11 cellular contexts compared by ENCODE assay signal in the genomic region with DNA sequence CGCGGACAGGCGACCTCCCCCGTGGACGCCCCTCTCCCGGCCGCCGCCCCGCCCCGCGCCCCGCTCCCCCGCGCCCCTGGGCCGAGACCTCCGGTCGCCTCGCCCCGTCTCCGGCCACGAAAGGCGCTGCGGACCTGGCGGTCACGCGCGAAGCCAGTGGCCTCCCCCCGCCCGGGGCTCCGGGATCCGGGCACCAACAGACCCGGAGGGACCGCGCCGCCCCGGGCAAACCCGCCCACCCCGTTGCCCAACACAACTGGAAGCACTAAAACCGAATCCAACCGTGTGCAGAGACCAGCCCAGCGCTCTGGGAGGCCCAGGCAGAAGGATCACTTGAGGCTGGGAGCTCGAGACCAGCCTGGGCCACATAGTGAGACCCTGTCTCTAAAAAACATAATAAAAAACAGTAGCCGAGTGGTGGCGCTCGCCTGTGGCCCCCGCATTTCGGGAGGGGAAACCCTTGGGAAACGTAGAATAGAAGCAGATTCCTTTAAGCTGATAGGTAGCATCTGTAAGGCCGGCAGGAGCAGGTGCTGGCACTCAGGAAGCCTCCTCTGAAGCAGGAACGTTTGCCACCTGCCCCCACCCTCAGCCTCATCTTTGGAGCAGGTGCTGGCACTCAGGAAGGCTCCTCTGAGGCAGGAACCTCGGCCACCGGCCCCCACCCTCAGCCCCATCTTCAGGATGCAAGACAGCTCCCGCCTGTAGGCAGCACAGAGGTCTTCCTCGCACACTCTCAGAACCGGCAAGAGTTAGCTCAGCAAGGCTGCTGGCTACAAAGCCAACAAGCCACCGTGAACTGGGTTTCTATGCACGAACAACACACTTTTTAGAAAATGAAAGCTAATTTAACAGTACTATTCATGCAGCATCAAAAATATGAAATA. TPM values are rescaled to one million over a fixed set of nuclear protein-coding genes. Genes with fewer than 3 reads are reported as not detected.
DNase-seq lines count a peak whose midpoint lies in the region; ATAC-seq and TF ChIP-seq lines count a peak whose summit lies in the region.
"Had no signal": no experiment of that assay in that cellular context is flagged by ENCODE, and none has a peak within 500 bp of the region (broad histone marks: within the 10 kb centered on the region; RNA-seq: fewer than 3 reads in every experiment).

No MANE protein-coding gene starts in this region.

- peaks cover 2% of the 10 kb centered on the region for H3K27me3 ChIP-seq in GM06990 (replicated peaks; ENCODE audit: control insufficient read depth, insufficient read depth, low read length)

- CTCF ChIA-PET in WTC11 (lab: Charles Lee) = interaction anchor here (0.6 to 1.7 kb wide), 15 partner anchors 9 to 212 kb away, joined by 3 to 5 read pairs (median 3); a partner anchor contains a TSS

- intact Hi-C loops in natural killer cell (cut with micrococcal nuclease) = no loop called here

- H3K36me3 ChIP-seq in GM06990 (ENCODE audit: control insufficient read depth, insufficient read depth, low read length) = no peaks in the 10 kb centered on the region
- H3K36me3 ChIP-seq: SJSA1 had no signal

- H3K27me3 Mint-ChIP-seq in WTC11 (ENCODE audit: low read depth) (peaks cover 63% of the 10 kb centered on the region), natural killer cell (ENCODE audit: low read depth in 2 of 2) (peaks cover 37% of the 10 kb centered on the region in 2 donors)

- DNase-seq in NCI-H2107 treated with DMSO at 0.1 percent for 48 hours (lab: John Stamatoyannopoulos, UW; ENCODE audit: unreplicated experiment) (peak; percentile 48), NCI-H2107 (lab: John Stamatoyannopoulos, UW) (no peak), GM06990 (ENCODE audit: extremely low read depth, insufficient read length) (no peak), WTC11 (ENCODE audit: low spot score) (no peak), natural killer cell (no peak), HPDE6-E6E7 (ENCODE audit: extremely low spot score) (no peak)
- DNase-seq: NCI-H1048 had no signal

- peak overlapping the region; percentile 35; the same call in 1 of the 2 replicates for H3K4me3 Mint-ChIP-seq in WTC11
- peak overlapping the region; percentile 38 for H3K4me3 Mint-ChIP-seq in natural killer cell
- H3K4me3 Mint-ChIP-seq: activated CD4-positive, alpha-beta memory T cell treated with anti-CD3 and anti-CD28 coated beads for 36 hours had no signal

- H3K9me3 Mint-ChIP-seq in WTC11 (no peaks in the 10 kb centered on the region), natural killer cell (no peaks in the 10 kb centered on the region)
- H3K9me3 Mint-ChIP-seq: activated CD4-positive, alpha-beta memory T cell treated with anti-CD3 and anti-CD28 coated beads for 36 hours had no signal

- no peaks in the 10 kb centered on the region for H3K36me3 Mint-ChIP-seq in WTC11
- H3K36me3 Mint-ChIP-seq in natural killer cell = no peaks in the 10 kb centered on the region
- H3K36me3 Mint-ChIP-seq: activated CD4-positive, alpha-beta memory T cell treated with anti-CD3 and anti-CD28 coated beads for 36 hours had no signal

- H3K4me3 ChIP-seq in GM06990 (replicated peaks; ENCODE audit: low read depth, low read length) = no peak overlapping the region
- H3K4me3 ChIP-seq: SJSA1 had no signal

- ATAC-seq in WTC11 (no peak), natural killer cell (peak in 1 of 3 donors; percentile 29), HG02623 (IDR thresholded peaks at IDR 0.05; ENCODE audit: unreplicated experiment) (no peak), GM19035 (IDR thresholded peaks at IDR 0.05; ENCODE audit: unreplicated experiment) (no peak)

- TF ChIP-seq CTCF in GM06990 (IDR thresholded peaks at IDR 0.05; ENCODE audit: insufficient read depth, low read length, poor library complexity, severe bottlenecking) = peak; percentile 11
- TF ChIP-seq CTCF in WTC11 (IDR thresholded peaks at IDR 0.05) = no peak
- TF ChIP-seq CTCF in natural killer cell (IDR thresholded peaks at IDR 0.05) = no peak

- H3K27ac Mint-ChIP-seq in WTC11 = no peak overlapping the region
- peak overlapping the region in 1 of 2 donors; percentile 42 for H3K27ac Mint-ChIP-seq in natural killer cell
- H3K27ac Mint-ChIP-seq: activated CD4-positive, alpha-beta memory T cell treated with anti-CD3 and anti-CD28 coated beads for 36 hours had no signal

- POLR2A ChIA-PET in WTC11 (lab: Charles Lee) = no interaction called here

- H3K4me1 Mint-ChIP-seq in WTC11 = peaks cover 7% of the 10 kb centered on the region
- peaks cover 21 to 30% of the 10 kb centered on the region in 2 donors for H3K4me1 Mint-ChIP-seq in natural killer cell

TF ChIP-seq in WTC11, 78 proteins besides CTCF, POLR2A, EP300 and RAD21:
- peak; percentile 94 for TF ChIP-seq ZNF121 (CRISPR knock-in tag; IDR thresholded peaks at IDR 0.05)
- TF ChIP-seq, protein P1, sequence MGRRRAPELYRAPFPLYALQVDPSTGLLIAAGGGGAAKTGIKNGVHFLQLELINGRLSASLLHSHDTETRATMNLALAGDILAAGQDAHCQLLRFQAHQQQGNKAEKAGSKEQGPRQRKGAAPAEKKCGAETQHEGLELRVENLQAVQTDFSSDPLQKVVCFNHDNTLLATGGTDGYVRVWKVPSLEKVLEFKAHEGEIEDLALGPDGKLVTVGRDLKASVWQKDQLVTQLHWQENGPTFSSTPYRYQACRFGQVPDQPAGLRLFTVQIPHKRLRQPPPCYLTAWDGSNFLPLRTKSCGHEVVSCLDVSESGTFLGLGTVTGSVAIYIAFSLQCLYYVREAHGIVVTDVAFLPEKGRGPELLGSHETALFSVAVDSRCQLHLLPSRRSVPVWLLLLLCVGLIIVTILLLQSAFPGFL (CRISPR knock-in tag; IDR thresholded peaks at IDR 0.05; ENCODE audit: borderline replicate concordance) = no peak

RNA-seq across cellular contexts. Expression of a gene that starts 4.6 kb away (rescaled TPM):
- total RNA-seq in WTC11 (2021) (1.2 to 1.7 TPM (median 1.6 TPM) in 3 replicates), natural killer cell (1 to 10 TPM in 1 of 3 donors, under 1 TPM in 2; 0.61 to 1.1 (median 0.73) TPM)
